In genomic region chr3:153688541-153689120, GRCh38 we compare ENCODE assay signal across 26 cellular contexts.
"Had no signal": no experiment of that assay in that cellular context is flagged by ENCODE, and none has a peak within 500 bp of the region (broad histone marks: within the 10 kb centered on the region; RNA-seq: fewer than 3 reads in every experiment).

No MANE protein-coding gene starts in this region.

- H3K27me3 Mint-ChIP-seq: activated CD4-positive, alpha-beta memory T cell treated with anti-CD3 and anti-CD28 coated beads, Interleukin-2, amount 10 ng/mL, durations not matched to agents 7 days and 5 days; activated CD4-positive, alpha-beta T cell treated with anti-CD3 and anti-CD28 coated beads for 36 hours; activated naive CD8-positive, alpha-beta T cell treated with anti-CD3 and anti-CD28 coated beads for 36 hours; activated T-helper 17 cell treated with anti-CD3 and anti-CD28 coated beads, Interleukin-2, amount 50 U/mL, for 72 hours; T-helper 17 cell had no signal

- DNase-seq: activated CD4-positive, alpha-beta memory T cell treated with anti-CD3 and anti-CD28 coated beads, Interleukin-2, amount 10 ng/mL, durations not matched to agents 7 days and 5 days; activated CD4-positive, alpha-beta T cell treated with anti-CD3 and anti-CD28 coated beads for 36 hours; activated CD4-positive, alpha-beta T cell treated with anti-CD3 and anti-CD28 coated beads, Interleukin-2, amount 50 U/mL, for 1 hour; activated CD4-positive, CD25-positive, alpha-beta regulatory T cell; activated gamma-delta T cell; activated naive CD4-positive, alpha-beta T cell treated with anti-CD3 and anti-CD28 coated beads for 36 hours; activated naive CD8-positive, alpha-beta T cell treated with anti-CD3 and anti-CD28 coated beads for 36 hours; activated T-cell treated with anti-CD3 and anti-CD28 coated beads for 4 hours; activated T-cell treated with anti-CD3 and anti-CD28 coated beads, Interleukin-2, amount 50 U/mL, for 48 hours; central memory CD4-positive, alpha-beta T cell; KG1; MG63; NCI-H1092 treated with DMSO at 0.1 percent for 48 hours; NCI-H1417 treated with DMSO at 0.1 percent for 48 hours; NCI-H1694; NCI-H2029; NCI-H2107; NCI-H2171 treated with DMSO at 0.1 percent for 48 hours; NCI-H226; NCI-H510A; NCI-H526 treated with DMSO at 0.1 percent for 48 hours; PC-3; SHP77 treated with DMSO at 0.1 percent for 48 hours; T-helper 17 cell; T-helper 9 cell had no signal

- ATAC-seq: activated CD4-positive, alpha-beta T cell treated with anti-CD3 and anti-CD28 coated beads for 36 hours; activated T-helper 17 cell treated with anti-CD3 and anti-CD28 coated beads, Interleukin-2, amount 50 U/mL, for 72 hours; T-helper 17 cell had no signal

- H3K4me3 Mint-ChIP-seq: activated CD4-positive, alpha-beta memory T cell treated with anti-CD3 and anti-CD28 coated beads, Interleukin-2, amount 10 ng/mL, durations not matched to agents 7 days and 5 days; activated CD4-positive, alpha-beta T cell treated with anti-CD3 and anti-CD28 coated beads for 36 hours; activated naive CD4-positive, alpha-beta T cell treated with anti-CD3 and anti-CD28 coated beads for 36 hours; activated naive CD8-positive, alpha-beta T cell treated with anti-CD3 and anti-CD28 coated beads for 36 hours; activated T-helper 17 cell treated with anti-CD3 and anti-CD28 coated beads, Interleukin-2, amount 50 U/mL, for 72 hours; T-helper 17 cell had no signal

- H3K4me3 ChIP-seq: MG63 had no signal

- H3K9me3 ChIP-seq: MG63 had no signal

- H3K27ac Mint-ChIP-seq: activated CD4-positive, alpha-beta memory T cell treated with anti-CD3 and anti-CD28 coated beads, Interleukin-2, amount 10 ng/mL, durations not matched to agents 7 days and 5 days; activated CD4-positive, alpha-beta T cell treated with anti-CD3 and anti-CD28 coated beads for 36 hours; activated naive CD4-positive, alpha-beta T cell treated with anti-CD3 and anti-CD28 coated beads for 36 hours; activated naive CD8-positive, alpha-beta T cell treated with anti-CD3 and anti-CD28 coated beads for 36 hours; activated T-helper 17 cell treated with anti-CD3 and anti-CD28 coated beads, Interleukin-2, amount 50 U/mL, for 72 hours; T-helper 17 cell had no signal

- H3K36me3 Mint-ChIP-seq: activated naive CD8-positive, alpha-beta T cell treated with anti-CD3 and anti-CD28 coated beads for 36 hours had no signal

- H3K27me3 ChIP-seq: MG63 had no signal

- H3K4me1 Mint-ChIP-seq: activated naive CD8-positive, alpha-beta T cell treated with anti-CD3 and anti-CD28 coated beads for 36 hours; activated T-helper 17 cell treated with anti-CD3 and anti-CD28 coated beads, Interleukin-2, amount 50 U/mL, for 72 hours had no signal

- H3K9me3 Mint-ChIP-seq: activated CD4-positive, alpha-beta memory T cell treated with anti-CD3 and anti-CD28 coated beads, Interleukin-2, amount 10 ng/mL, durations not matched to agents 7 days and 5 days; activated naive CD4-positive, alpha-beta T cell treated with anti-CD3 and anti-CD28 coated beads for 36 hours; activated naive CD8-positive, alpha-beta T cell treated with anti-CD3 and anti-CD28 coated beads for 36 hours; activated T-helper 17 cell treated with anti-CD3 and anti-CD28 coated beads, Interleukin-2, amount 50 U/mL, for 72 hours had no signal

- H3K36me3 ChIP-seq: MG63 had no signal
